Comparison of ENCODE assay signal across 8 cellular contexts in genomic region chr9:6827370-6827949, GRCh38.
DNase-seq lines count a peak whose midpoint lies in the region; ATAC-seq, FAIRE-seq and TF ChIP-seq lines count a peak whose summit lies in the region.

No MANE protein-coding gene starts in this region.

- intact Hi-C loops in A673 (cut with micrococcal nuclease; ENCODE audit: unreplicated experiment) = loop anchor here (5.0 kb wide), 1 partner anchor 225 kb away; no protein-coding TSS in a partner anchor

- no peaks in the 10 kb centered on the region for H3K4me1 ChIP-seq in A673 (ENCODE audit: insufficient read depth, low read length, poor library complexity, severe bottlenecking)

- DNase-seq in A673 (ENCODE audit: low spot score) (peak; percentile 69), Daoy (ENCODE audit: low read depth) (peak; percentile 58), RCC 7860 (ENCODE audit: low spot score) (peak; percentile 30), medulla oblongata (ENCODE audit: extremely low spot score) (peak; percentile 79), MG63 (no peak)
- DNase-seq in central memory CD8-positive, alpha-beta T cell (ENCODE audit: low spot score in 2 of 2) = no peak

- H3K27ac ChIP-seq in A673 (ENCODE audit: low read depth, low read length, poor library complexity, severe bottlenecking) = no peak overlapping the region

- TF ChIP-seq EP300 in Ishikawa (IDR thresholded peaks at IDR 0.05; ENCODE audit: borderline replicate concordance) = no peak

- CTCF ChIA-PET in A673 (lab: Charles Lee) = interaction anchor here (0.6 kb wide), 2 partner anchors 49 to 211 kb away, joined by 3 read pairs; no protein-coding TSS in a partner anchor

- peak; percentile 59 for FAIRE-seq in RCC 7860 (lab: Jason Lieb, UNC)

- H3K4me3 ChIP-seq in A673 (ENCODE audit: low read depth, low read length, poor library complexity, severe bottlenecking) (no peak overlapping the region), MG63 (no peak overlapping the region)

- no peak overlapping the region for H3K4me3 Mint-ChIP-seq in central memory CD8-positive, alpha-beta T cell

- H3K4me1 Mint-ChIP-seq in central memory CD8-positive, alpha-beta T cell = peaks cover 13% of the 10 kb centered on the region

- no peaks in the 10 kb centered on the region for H3K27me3 Mint-ChIP-seq in central memory CD8-positive, alpha-beta T cell

- peak; percentile 68 for TF ChIP-seq RAD21 in Ishikawa (IDR thresholded peaks at IDR 0.05; ENCODE audit: low read depth)

- H3K27me3 ChIP-seq in A673 (replicated peaks; ENCODE audit: insufficient read depth, low read depth, low read length, poor library complexity) (no peaks in the 10 kb centered on the region), MG63 (no peaks in the 10 kb centered on the region)

- H3K9me3 Mint-ChIP-seq in central memory CD8-positive, alpha-beta T cell = no peaks in the 10 kb centered on the region

- TF ChIP-seq CTCF in A673 (conservative IDR thresholded peaks at IDR 0.05; ENCODE audit: low read depth, low read length) = peak; percentile 76

- no peaks in the 10 kb centered on the region for H3K9me3 ChIP-seq in A673 (ENCODE audit: low read depth, low read length, poor library complexity, severe bottlenecking)
- H3K9me3 ChIP-seq in MG63 = no peaks in the 10 kb centered on the region

- no TSS peak for BruUV-seq in A673 (replicated peaks; lab: Mats Ljungman, UMichigan)

- ATAC-seq in central memory CD8-positive, alpha-beta T cell (replicated peaks; ENCODE audit: extremely low read depth, poor library complexity, severe bottlenecking) = no peak
- no peak for ATAC-seq in esophagus mucosa

- POLR2A ChIA-PET in A673 (lab: Charles Lee; ENCODE audit: low non-redundant PET) = no interaction called here

- peak overlapping the region; percentile 65 for H3K27ac Mint-ChIP-seq in central memory CD8-positive, alpha-beta T cell (ENCODE audit: low read depth)

- H3K36me3 Mint-ChIP-seq in central memory CD8-positive, alpha-beta T cell (ENCODE audit: insufficient read depth) = peaks cover 33% of the 10 kb centered on the region

- H3K36me3 ChIP-seq in A673 (ENCODE audit: insufficient read depth, low read length, poor library complexity, severe bottlenecking) (no peaks in the 10 kb centered on the region), MG63 (no peaks in the 10 kb centered on the region)

TF ChIP-seq in Ishikawa, 13 proteins besides CTCF, POLR2A, EP300 and RAD21:
- TF ChIP-seq FOXM1 (IDR thresholded peaks at IDR 0.05; ENCODE audit: borderline replicate concordance, low read depth) = no peak
- no peak for TF ChIP-seq TEAD4 (IDR thresholded peaks at IDR 0.05)
- TF ChIP-seq USF1 (IDR thresholded peaks at IDR 0.05) = no peak
- no peak for TF ChIP-seq YY1 (IDR thresholded peaks at IDR 0.05; ENCODE audit: low read depth)

Comparison
In these comparisons a context has a peak if more than half of its experiments do, and no peak if none do; other contexts are left out.
1. DNase-seq: peak in A673 (single experiment), Daoy (single experiment), RCC 7860 (single experiment) and medulla oblongata (single experiment); none in central memory CD8-positive, alpha-beta T cell (0 of 2) and MG63 (single experiment).